In the genomic region with DNA sequence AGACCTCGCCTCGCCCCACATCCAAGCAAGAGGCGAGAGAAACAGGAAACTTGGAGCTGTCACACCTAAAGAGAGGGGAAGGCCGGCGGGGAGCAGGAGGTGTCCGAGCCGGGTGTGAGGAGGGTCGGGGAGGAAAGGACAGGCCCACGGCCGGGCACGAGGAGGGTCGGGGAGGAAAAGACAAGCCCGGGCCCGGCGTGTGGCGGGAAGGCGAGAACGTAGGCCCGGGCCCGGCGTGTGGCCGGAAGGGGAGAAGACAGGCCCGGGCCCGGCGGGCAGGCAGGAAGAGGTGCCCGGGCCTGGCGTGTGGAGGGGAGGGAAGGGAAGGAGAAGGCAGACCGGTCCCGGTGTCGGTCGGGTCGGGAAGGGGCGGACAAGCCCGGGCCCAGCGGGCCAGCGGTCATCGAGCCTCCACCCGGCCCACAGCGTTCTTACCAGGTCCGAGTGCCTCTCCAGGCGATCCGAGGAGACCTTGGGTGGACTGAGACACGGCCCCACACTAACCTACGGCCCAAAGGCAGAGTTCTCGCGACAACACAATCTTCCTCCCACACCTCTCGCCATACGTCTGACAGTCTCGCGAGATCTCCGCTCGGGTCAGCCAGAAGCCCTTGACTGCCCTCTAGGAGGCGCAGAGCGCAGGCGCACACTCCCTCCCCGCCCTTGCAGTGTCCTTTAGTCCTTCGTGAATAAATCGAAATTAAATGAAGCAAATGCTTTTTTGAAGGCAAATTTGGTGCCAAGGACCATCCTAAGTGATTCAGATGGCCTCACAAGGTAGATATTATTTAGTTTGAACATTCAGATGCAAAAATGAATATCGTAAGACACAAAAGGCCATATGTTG, we compare ENCODE assay signal across 1 cellular context.
TF ChIP-seq lines count a peak whose summit lies in the region.

NCOA4 (minus strand) TSS at position 533 of the 847 bp plus-strand sequence. CDS start 13,943 bp downstream, outside the sequence.

TF ChIP-seq in K562, 482 proteins besides CTCF, POLR2A, EP300 and RAD21 (continued from another document and continues in another):
- no peak for TF ChIP-seq SP2 (IDR thresholded peaks at IDR 0.05; ENCODE audit: extremely low read depth, low read depth, low read length, poor library complexity, severe bottlenecking)
- no peak for TF ChIP-seq TFAM (CRISPR knock-in tag; conservative IDR thresholded peaks at IDR 0.05)
- TF ChIP-seq E4F1 (CRISPR knock-in tag; IDR thresholded peaks at IDR 0.05; ENCODE audit: borderline replicate concordance): no peak
- TF ChIP-seq ZNF766 (CRISPR knock-in tag; conservative IDR thresholded peaks at IDR 0.05): no peak
- TF ChIP-seq ZNF785 (CRISPR knock-in tag; IDR thresholded peaks at IDR 0.05): no peak
- TF ChIP-seq, protein P1, sequence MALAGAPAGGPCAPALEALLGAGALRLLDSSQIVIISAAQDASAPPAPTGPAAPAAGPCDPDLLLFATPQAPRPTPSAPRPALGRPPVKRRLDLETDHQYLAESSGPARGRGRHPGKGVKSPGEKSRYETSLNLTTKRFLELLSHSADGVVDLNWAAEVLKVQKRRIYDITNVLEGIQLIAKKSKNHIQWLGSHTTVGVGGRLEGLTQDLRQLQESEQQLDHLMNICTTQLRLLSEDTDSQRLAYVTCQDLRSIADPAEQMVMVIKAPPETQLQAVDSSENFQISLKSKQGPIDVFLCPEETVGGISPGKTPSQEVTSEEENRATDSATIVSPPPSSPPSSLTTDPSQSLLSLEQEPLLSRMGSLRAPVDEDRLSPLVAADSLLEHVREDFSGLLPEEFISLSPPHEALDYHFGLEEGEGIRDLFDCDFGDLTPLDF (CRISPR knock-in tag; IDR thresholded peaks at IDR 0.05): no peak
- TF ChIP-seq THAP12 (CRISPR knock-in tag; IDR thresholded peaks at IDR 0.05): peak; percentile 90
- TF ChIP-seq RBBP5 (IDR thresholded peaks at IDR 0.05; ENCODE audit: borderline replicate concordance, insufficient read depth, low read length, poor library complexity, severe bottlenecking): peak; percentile 92
- peak; percentile 82 for TF ChIP-seq CC2D1A (IDR thresholded peaks at IDR 0.05)
- no peak for TF ChIP-seq RBM34 (IDR thresholded peaks at IDR 0.05; ENCODE audit: borderline replicate concordance, insufficient read depth, low read length)
- no peak for TF ChIP-seq ZNF140 (CRISPR knock-in tag; IDR thresholded peaks at IDR 0.05)
- no peak for TF ChIP-seq BMI1 (IDR thresholded peaks at IDR 0.05; ENCODE audit: low read length)
- TF ChIP-seq BCOR (IDR thresholded peaks at IDR 0.05): no peak
- TF ChIP-seq ZNF76 (CRISPR knock-in tag; IDR thresholded peaks at IDR 0.05; ENCODE audit: borderline replicate concordance): no peak
- no peak; the same call in 1 of the 2 replicates for TF ChIP-seq ZNF316 (IDR thresholded peaks at IDR 0.05)
- TF ChIP-seq GABPA (tag; conservative IDR thresholded peaks at IDR 0.05; ENCODE audit: low read depth): peak; percentile 46
- no peak for TF ChIP-seq IFI16 (CRISPR knock-in tag; IDR thresholded peaks at IDR 0.05)
- TF ChIP-seq SOX6 (IDR thresholded peaks at IDR 0.05): 0 out of 2 replicates have a peak, but pooled peaks have one; percentile 14
- TF ChIP-seq ZNF239 (CRISPR knock-in tag; IDR thresholded peaks at IDR 0.05): no peak
- TF ChIP-seq, protein P2, sequence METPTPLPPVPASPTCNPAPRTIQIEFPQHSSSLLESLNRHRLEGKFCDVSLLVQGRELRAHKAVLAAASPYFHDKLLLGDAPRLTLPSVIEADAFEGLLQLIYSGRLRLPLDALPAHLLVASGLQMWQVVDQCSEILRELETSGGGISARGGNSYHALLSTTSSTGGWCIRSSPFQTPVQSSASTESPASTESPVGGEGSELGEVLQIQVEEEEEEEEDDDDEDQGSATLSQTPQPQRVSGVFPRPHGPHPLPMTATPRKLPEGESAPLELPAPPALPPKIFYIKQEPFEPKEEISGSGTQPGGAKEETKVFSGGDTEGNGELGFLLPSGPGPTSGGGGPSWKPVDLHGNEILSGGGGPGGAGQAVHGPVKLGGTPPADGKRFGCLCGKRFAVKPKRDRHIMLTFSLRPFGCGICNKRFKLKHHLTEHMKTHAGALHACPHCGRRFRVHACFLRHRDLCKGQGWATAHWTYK (CRISPR knock-in tag; IDR thresholded peaks at IDR 0.05): peak; percentile 70; the same call in 1 of the 2 replicates
- no peak; a peak in 1 of 4 replicates for TF ChIP-seq FOXA3 (CRISPR knock-in tag; conservative IDR thresholded peaks at IDR 0.05 in 1 of 2, IDR thresholded peaks at IDR 0.05 in 1 of 2)
- no peak for TF ChIP-seq TAF15 (IDR thresholded peaks at IDR 0.05; ENCODE audit: low read depth, low read length)
- no peak for TF ChIP-seq ZNF778 (CRISPR knock-in tag; IDR thresholded peaks at IDR 0.05)
- no peak for TF ChIP-seq YBX1 (IDR thresholded peaks at IDR 0.05)
- TF ChIP-seq FOXM1 (IDR thresholded peaks at IDR 0.05; ENCODE audit: low read depth): no peak
- TF ChIP-seq FOXM1 (CRISPR knock-in tag; IDR thresholded peaks at IDR 0.05; ENCODE audit: low read depth): no peak
- TF ChIP-seq NR1H2 (CRISPR knock-in tag; IDR thresholded peaks at IDR 0.05): no peak
- TF ChIP-seq KLF13 (tag; IDR thresholded peaks at IDR 0.05; ENCODE audit: borderline replicate concordance, low read depth): peak; percentile 50; the same call in 1 of the 2 replicates
- peak; percentile 88 for TF ChIP-seq XRCC5 (IDR thresholded peaks at IDR 0.05; ENCODE audit: low read depth, low read length)
- TF ChIP-seq ZNF518B (CRISPR knock-in tag; IDR thresholded peaks at IDR 0.05): no peak
- TF ChIP-seq ID3 (CRISPR knock-in tag; IDR thresholded peaks at IDR 0.05): no peak
- TF ChIP-seq ID3 (tag; IDR thresholded peaks at IDR 0.05): no peak; the same call in 1 of the 2 replicates
- peak; percentile 66 to 85; a peak in 3 of 4 replicates for TF ChIP-seq SIN3A (IDR thresholded peaks at IDR 0.05; ENCODE audit: borderline replicate concordance in 2 of 2, control insufficient read depth in 1 of 2, low read depth in 2 of 2, low read length in 2 of 2)
- TF ChIP-seq BACH1 (tag; IDR thresholded peaks at IDR 0.05): no peak
- no peak; the same call in 1 of the 2 replicates for TF ChIP-seq RNF2 (IDR thresholded peaks at IDR 0.05)
- TF ChIP-seq HDGF (IDR thresholded peaks at IDR 0.05): peak; percentile 78; the same call in 1 of the 2 replicates
- no peak for TF ChIP-seq KDM2B (CRISPR knock-in tag; IDR thresholded peaks at IDR 0.05)
- no peak for TF ChIP-seq DACH1 (IDR thresholded peaks at IDR 0.05; ENCODE audit: partially characterized antibody)
- 0 out of 2 replicates have a peak, but pooled peaks have one; percentile 75 for TF ChIP-seq CBFB (CRISPR knock-in tag; IDR thresholded peaks at IDR 0.05)
- TF ChIP-seq POLR2G (IDR thresholded peaks at IDR 0.05; ENCODE audit: low read depth, low read length): peak; percentile 99
- peak; percentile 70; the same call in 1 of the 2 replicates for TF ChIP-seq ZNF311 (CRISPR knock-in tag; IDR thresholded peaks at IDR 0.05)
- peak in 1 of 2 experiments; percentile 76; a peak in 1 of 4 replicates for TF ChIP-seq TEAD1 (CRISPR knock-in tag; IDR thresholded peaks at IDR 0.05)
- peak; percentile 70; the same call in 1 of the 2 replicates for TF ChIP-seq PML (IDR thresholded peaks at IDR 0.05; ENCODE audit: low read length)
- TF ChIP-seq DNMT1 (IDR thresholded peaks at IDR 0.05): no peak
- TF ChIP-seq ETS1 (conservative IDR thresholded peaks at IDR 0.05; ENCODE audit: control insufficient read depth, low read depth, low read length): peak; percentile 77; the same call in 1 of the 2 replicates
- TF ChIP-seq JUND (IDR thresholded peaks at IDR 0.05; ENCODE audit: borderline replicate concordance, low read depth, low read length): peak; percentile 39; the same call in 1 of the 2 replicates
- TF ChIP-seq JUND (tag; IDR thresholded peaks at IDR 0.05; ENCODE audit: borderline replicate concordance, low read depth, low read length): no peak; the same call in 2 of the 3 replicates
- TF ChIP-seq SMARCA5 (IDR thresholded peaks at IDR 0.05): no peak; the same call in 1 of the 2 replicates
- TF ChIP-seq ZNF764 (CRISPR knock-in tag; IDR thresholded peaks at IDR 0.05; ENCODE audit: low read depth): no peak
- TF ChIP-seq TRIM24 (IDR thresholded peaks at IDR 0.05): no peak
- TF ChIP-seq BCL6 (CRISPR knock-in tag; IDR thresholded peaks at IDR 0.05): no peak
- 0 out of 2 replicates have a peak, but pooled peaks have one; percentile 20 for TF ChIP-seq CAMTA2 (CRISPR knock-in tag; conservative IDR thresholded peaks at IDR 0.05)
- no peak for TF ChIP-seq U2AF2 (optimal IDR thresholded peaks at IDR 0.05; ENCODE audit: low read depth, low read length)
- TF ChIP-seq RBM25 (IDR thresholded peaks at IDR 0.05; ENCODE audit: low read depth, low read length, severe bottlenecking): peak; percentile 84
- no peak for TF ChIP-seq MLX (CRISPR knock-in tag; conservative IDR thresholded peaks at IDR 0.05)
- TF ChIP-seq ZSCAN29 (IDR thresholded peaks at IDR 0.05): no peak
